In genomic region chr1:206032356-206033140, GRCh38 we compare ENCODE assay signal across 29 cellular contexts. TPM values are rescaled to one million over a fixed set of nuclear protein-coding genes. Genes with fewer than 3 reads are reported as not detected.
DNase-seq lines count a peak whose midpoint lies in the region; TF ChIP-seq lines count a peak whose summit lies in the region.
"Had no signal": no experiment of that assay in that cellular context is flagged by ENCODE, and none has a peak within 500 bp of the region (broad histone marks: within the 10 kb centered on the region; RNA-seq: fewer than 3 reads in every experiment).

No MANE protein-coding gene starts in this region.

- H3K36me3 Mint-ChIP-seq in IgD-negative memory B cell: peaks cover 2% of the 10 kb centered on the region
- H3K36me3 Mint-ChIP-seq: CD4-positive, alpha-beta memory T cell; WTC11 had no signal

- peaks cover 2% of the 10 kb centered on the region for H3K9me3 ChIP-seq in trophoblast cell (ENCODE audit: insufficient read depth, low read depth, low read length)
- H3K9me3 ChIP-seq: sigmoid colon, thoracic aorta had no signal

- peak; percentile 25 for DNase-seq in NOMO-1 treated with dmso at 0.1 percent for 144 hours (lab: John Stamatoyannopoulos, UW; ENCODE audit: unreplicated experiment)
- DNase-seq in cardiac fibroblast (ENCODE audit: low read depth in 2 of 2): peak; percentile 3 to 33
- DNase-seq in trophoblast cell: peak in 1 of 2 donors; percentile 74
- no peak for DNase-seq in H7
- DNase-seq in NCI-H2196 treated with DMSO at 0.1 percent for 48 hours (lab: John Stamatoyannopoulos, UW; ENCODE audit: unreplicated experiment): no peak
- no peak for DNase-seq in NCI-H2081 treated with DMSO at 0.1 percent for 48 hours (lab: John Stamatoyannopoulos, UW)
- no peak for DNase-seq in NCI-H2029 treated with DMSO at 0.1 percent for 48 hours (lab: John Stamatoyannopoulos, UW)
- DNase-seq: activated CD8-positive, alpha-beta T cell treated with anti-CD3 and anti-CD28 coated beads for 36 hours; activated naive CD4-positive, alpha-beta T cell treated with anti-CD3 and anti-CD28 coated beads for 36 hours; activated T-cell treated with anti-CD3 and anti-CD28 coated beads, Interleukin-2, amount 50 U/mL, for 1 hour; aorta; CD4-positive, alpha-beta memory T cell; cerebellar nuclear complex; DMS153; effector CD8-positive, alpha-beta T cell; GDM1; IMR-90; mesendoderm; naive thymus-derived CD4-positive, alpha-beta T cell; NCI-H1048; NCI-H2029; sigmoid colon; stimulated activated naive CD4-positive, alpha-beta T cell had no signal

- no peak overlapping the region for H3K23ac ChIP-seq in trophoblast cell (ENCODE audit: low read length)

- no peaks in the 10 kb centered on the region for H3K36me3 ChIP-seq in trophoblast cell (ENCODE audit: control insufficient read depth in 1 of 2, insufficient read depth in 2 of 2, low read length in 2 of 2)
- H3K36me3 ChIP-seq in H7 (replicated peaks; ENCODE audit: control insufficient read depth, insufficient read depth, low read length): no peaks in the 10 kb centered on the region
- H3K36me3 ChIP-seq: sigmoid colon, thoracic aorta had no signal

- no peak overlapping the region for H3K14ac ChIP-seq in trophoblast cell (ENCODE audit: low read length)

- H4K12ac ChIP-seq in trophoblast cell (ENCODE audit: low read depth, low read length): no peak overlapping the region

- no CpG with 5 or more reads among the region's 6 CpGs for WGBS in trophoblast cell (ENCODE audit: extremely low coverage, insufficient coverage, insufficient read length)

- no peak overlapping the region for H2BK12ac ChIP-seq in trophoblast cell (ENCODE audit: low read length)

- H3K4me1 Mint-ChIP-seq in IgD-negative memory B cell: peaks cover 36 to 46% (median 45%) of the 10 kb centered on the region in 3 donors

- no peak overlapping the region for H3K27ac ChIP-seq in trophoblast cell (ENCODE audit: low read depth, low read length)
- H3K27ac ChIP-seq: sigmoid colon, thoracic aorta had no signal

- TF ChIP-seq CTCF in cardiac fibroblast (IDR thresholded peaks at IDR 0.05; ENCODE audit: low read depth, low read length): no peak

- no peak overlapping the region for H3K4me2 ChIP-seq in trophoblast cell (ENCODE audit: low read length)

- no peak overlapping the region for H2AFZ ChIP-seq in trophoblast cell (ENCODE audit: insufficient read depth, low read length, poor library complexity)

- no peak overlapping the region for H2BK5ac ChIP-seq in trophoblast cell (ENCODE audit: low read depth, low read length, poor library complexity)

- H3K4ac ChIP-seq in trophoblast cell (ENCODE audit: low read depth, low read length): no peak overlapping the region

- no peak overlapping the region for H3K18ac ChIP-seq in trophoblast cell (ENCODE audit: low read length)

- no peaks in the 10 kb centered on the region for H3K9me3 Mint-ChIP-seq in IgD-negative memory B cell
- H3K9me3 Mint-ChIP-seq: activated CD8-positive, alpha-beta T cell treated with anti-CD3 and anti-CD28 coated beads for 36 hours; activated naive CD4-positive, alpha-beta T cell treated with anti-CD3 and anti-CD28 coated beads for 36 hours; CD4-positive, alpha-beta memory T cell; T-helper 1 cell treated with Interleukin-12 subunit alpha and Interleukin-12 subunit beta and Interleukin-4 antibody, amounts not matched to agents 30 μg/mL and 1 μg/mL, for 36 hours had no signal

- no peaks in the 10 kb centered on the region for H3K79me2 ChIP-seq in trophoblast cell (ENCODE audit: control insufficient read depth, insufficient read depth, low read length, poor library complexity)

- no peaks in the 10 kb centered on the region for H3K79me1 ChIP-seq in trophoblast cell (ENCODE audit: low read length)

- no peak overlapping the region for H2AK5ac ChIP-seq in trophoblast cell (ENCODE audit: low read length)

- peak overlapping the region; percentile 19 for H4K8ac ChIP-seq in trophoblast cell (ENCODE audit: low read depth, low read length)

- no peaks in the 10 kb centered on the region for H3K4me1 ChIP-seq in trophoblast cell (ENCODE audit: control insufficient read depth in 1 of 2, insufficient read depth in 2 of 2, low read length in 2 of 2)
- H3K4me1 ChIP-seq: sigmoid colon had no signal

- no peaks in the 10 kb centered on the region for H3K27me3 ChIP-seq in trophoblast cell (ENCODE audit: insufficient read depth, low read length)
- H3K27me3 ChIP-seq in H7 (ENCODE audit: control insufficient read depth, insufficient read depth, low read length): no peaks in the 10 kb centered on the region; the same call in 1 of the 2 replicates

- no peak overlapping the region for H3K9ac ChIP-seq in trophoblast cell (ENCODE audit: low read length)

- H3K4me3 Mint-ChIP-seq in IgD-negative memory B cell: peak overlapping the region in 1 of 4 donors; percentile 91
- H3K4me3 Mint-ChIP-seq: activated CD8-positive, alpha-beta T cell treated with anti-CD3 and anti-CD28 coated beads for 36 hours; activated naive CD4-positive, alpha-beta T cell treated with anti-CD3 and anti-CD28 coated beads for 36 hours; CD4-positive, alpha-beta memory T cell; naive thymus-derived CD4-positive, alpha-beta T cell; T-helper 1 cell treated with Interleukin-12 subunit alpha and Interleukin-12 subunit beta and Interleukin-4 antibody, amounts not matched to agents 30 μg/mL and 1 μg/mL, for 36 hours; WTC11 had no signal

- peak overlapping the region in 2 of 3 donors; percentile 82 to 85 for H3K27ac Mint-ChIP-seq in IgD-negative memory B cell
- H3K27ac Mint-ChIP-seq: activated CD8-positive, alpha-beta T cell treated with anti-CD3 and anti-CD28 coated beads for 36 hours; activated naive CD4-positive, alpha-beta T cell treated with anti-CD3 and anti-CD28 coated beads for 36 hours; naive thymus-derived CD4-positive, alpha-beta T cell; T-helper 1 cell treated with Interleukin-12 subunit alpha and Interleukin-12 subunit beta and Interleukin-4 antibody, amounts not matched to agents 30 μg/mL and 1 μg/mL, for 36 hours; WTC11 had no signal

- H3K4me3 ChIP-seq in cardiac fibroblast (replicated peaks in 1 of 2; ENCODE audit: low read depth in 2 of 2, low read length in 2 of 2) (no peak overlapping the region), trophoblast cell (ENCODE audit: low read depth, low read length) (no peak overlapping the region), H7 (ENCODE audit: insufficient read depth, low read depth, low read length) (no peak overlapping the region)
- H3K4me3 ChIP-seq: sigmoid colon, thoracic aorta had no signal

- H4K91ac ChIP-seq in trophoblast cell (ENCODE audit: low read depth, low read length): no peak overlapping the region

- H3K27me3 Mint-ChIP-seq in IgD-negative memory B cell: no peaks in the 10 kb centered on the region

- H2BK120ac ChIP-seq in trophoblast cell (ENCODE audit: insufficient read depth, low read length, poor library complexity): no peak overlapping the region

RNA-seq across cellular contexts. Expression of gene CTSE, which starts 8.9 kb away (rescaled TPM):
- not detected for polyA plus RNA-seq in IgD-negative memory B cell
- polyA plus RNA-seq in trophoblast cell (2013): 0.73 and 0.93 TPM in 2 replicates
- not detected in 2 replicates for total RNA-seq in H7 (2014; rRNA removed; shearing (Covaris generic))
- total RNA-seq: activated CD8-positive, alpha-beta T cell treated with anti-CD3 and anti-CD28 coated beads for 36 hours; activated naive CD4-positive, alpha-beta T cell treated with anti-CD3 and anti-CD28 coated beads for 36 hours; CD4-positive, alpha-beta memory T cell; IMR-90; naive thymus-derived CD4-positive, alpha-beta T cell; NCI-H460; osteoblast; sigmoid colon had no signal
- polyA plus RNA-seq: CD4-positive, alpha-beta memory T cell; IMR-90; naive thymus-derived CD4-positive, alpha-beta T cell had no signal

RNA-seq across cellular contexts. Expression of gene RHEX, which starts 20.4 kb away (rescaled TPM):
- 2.0 TPM for polyA plus RNA-seq in IgD-negative memory B cell
- not detected in 2 replicates for polyA plus RNA-seq in trophoblast cell (2013)
- total RNA-seq in H7 (2014; rRNA removed; shearing (Covaris generic)): not detected in 2 replicates
- total RNA-seq: activated CD8-positive, alpha-beta T cell treated with anti-CD3 and anti-CD28 coated beads for 36 hours; activated naive CD4-positive, alpha-beta T cell treated with anti-CD3 and anti-CD28 coated beads for 36 hours; IMR-90; NCI-H460; osteoblast; WTC11 had no signal
- polyA plus RNA-seq: aorta; IMR-90; naive thymus-derived CD4-positive, alpha-beta T cell had no signal

RNA-seq across cellular contexts. Expression of gene RAB7B, which starts 29.4 kb away (rescaled TPM):
- not detected for polyA plus RNA-seq in IgD-negative memory B cell
- 2.4 and 2.6 TPM in 2 replicates for polyA plus RNA-seq in trophoblast cell (2013)
- not detected in 2 replicates for total RNA-seq in H7 (2014; rRNA removed; shearing (Covaris generic))
- total RNA-seq: activated CD8-positive, alpha-beta T cell treated with anti-CD3 and anti-CD28 coated beads for 36 hours; activated naive CD4-positive, alpha-beta T cell treated with anti-CD3 and anti-CD28 coated beads for 36 hours; NCI-H460; WTC11 had no signal
- polyA plus RNA-seq: CD4-positive, alpha-beta memory T cell; naive thymus-derived CD4-positive, alpha-beta T cell had no signal

Comparison
In these comparisons a context has a peak if more than half of its experiments do, and no peak if none do; other contexts are left out.
1. DNase-seq: peak in NOMO-1 treated with dmso at 0.1 percent for 144 hours (single experiment) and cardiac fibroblast (2 of 2); none in H7 (single experiment), NCI-H2196 treated with DMSO at 0.1 percent for 48 hours (single experiment), NCI-H2081 treated with DMSO at 0.1 percent for 48 hours (single experiment) and NCI-H2029 treated with DMSO at 0.1 percent for 48 hours (single experiment).